ENCODE assay signal across 31 cellular contexts in the genomic region with DNA sequence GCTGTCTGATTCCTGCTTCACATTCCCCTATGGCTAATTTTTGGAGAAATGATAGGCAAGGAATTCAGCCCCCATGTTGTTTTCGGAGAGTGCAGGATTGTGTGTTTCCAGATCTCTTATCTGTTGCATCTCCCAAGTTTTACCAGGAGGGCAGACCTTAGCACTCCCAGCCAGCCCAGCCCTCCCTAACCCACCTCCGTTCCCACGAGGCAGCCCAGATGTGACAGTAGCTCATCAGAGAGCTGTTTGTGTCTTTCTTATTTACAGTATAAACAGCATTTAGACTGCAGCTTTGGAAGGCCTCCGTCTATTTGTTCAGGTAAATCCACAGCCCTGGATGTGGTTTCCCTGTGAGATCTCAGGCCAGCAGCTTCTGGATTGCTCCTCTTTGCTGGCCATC.
"Had no signal": no experiment of that assay in that cellular context is flagged by ENCODE, and none has a peak within 500 bp of the region (broad histone marks: within the 10 kb centered on the region; RNA-seq: fewer than 3 reads in every experiment).

No MANE protein-coding gene starts in this region.

- H3K4me1 ChIP-seq: Peyer's patch had no signal

- DNase-seq: activated CD4-positive, alpha-beta memory T cell treated with anti-CD3 and anti-CD28 coated beads, Interleukin-2, amount 10 ng/mL, durations not matched to agents 7 days and 5 days; activated CD4-positive, alpha-beta T cell treated with anti-CD3 and anti-CD28 coated beads for 1 hour; activated CD4-positive, alpha-beta T cell treated with anti-CD3 and anti-CD28 coated beads for 48 hours; activated CD4-positive, CD25-positive, alpha-beta regulatory T cell; activated CD8-positive, alpha-beta memory T cell treated with anti-CD3 and anti-CD28 coated beads for 24 hours; activated CD8-positive, alpha-beta memory T cell treated with anti-CD3 and anti-CD28 coated beads, Interleukin-2, amount 10 ng/mL, durations not matched to agents 7 days and 5 days; activated CD8-positive, alpha-beta memory T cell treated with anti-CD3 and anti-CD28 coated beads, Interleukin-2, amount 50 U/mL, for 48 hours; activated effector memory CD4-positive, alpha-beta T cell treated with Interleukin-2 at 50 U/mL for 16 hours; activated naive CD4-positive, alpha-beta T cell; activated naive CD4-positive, alpha-beta T cell treated with anti-CD3 and anti-CD28 coated beads, Interleukin-2, amount 50 U/mL, for 16 hours; activated naive CD8-positive, alpha-beta T cell treated with anti-CD3 and anti-CD28 coated beads for 36 hours; activated T-cell treated with anti-CD3 and anti-CD28 coated beads, Interleukin-2, amount 50 U/mL, for 48 hours; amniotic stem cell; aorta; brain microvascular endothelial cell; central memory CD4-positive, alpha-beta T cell; NCI-H1105; NCI-H1417 treated with DMSO at 0.1 percent for 48 hours; NCI-H187 treated with DMSO at 0.1 percent for 48 hours; NCI-H2081; NCI-H510A treated with DMSO at 0.1 percent for 48 hours; NCI-H748 treated with DMSO at 0.1 percent for 48 hours; NK-92 treated with Interleukin-12 subunit alpha and Interleukin-12 subunit beta, amount 100 ng/mL, for 24 hours; PC-3; Peyer's patch; RPMI8226; SHP77 treated with DMSO at 0.1 percent for 48 hours; SK-N-SH; T-helper 17 cell had no signal

- H3K36me3 Mint-ChIP-seq: activated CD8-positive, alpha-beta memory T cell treated with anti-CD3 and anti-CD28 coated beads, Interleukin-2, amount 10 ng/mL, durations not matched to agents 7 days and 5 days; activated naive CD8-positive, alpha-beta T cell treated with anti-CD3 and anti-CD28 coated beads for 36 hours had no signal

- H3K36me3 ChIP-seq: brain microvascular endothelial cell, Peyer's patch, SJSA1 had no signal

- H3K9me3 Mint-ChIP-seq: activated CD4-positive, alpha-beta memory T cell treated with anti-CD3 and anti-CD28 coated beads, Interleukin-2, amount 10 ng/mL, durations not matched to agents 7 days and 5 days; activated naive CD8-positive, alpha-beta T cell treated with anti-CD3 and anti-CD28 coated beads for 36 hours had no signal

- H3K4me1 Mint-ChIP-seq: T-helper 17 cell had no signal

- H3K27me3 ChIP-seq: brain microvascular endothelial cell, Peyer's patch, SJSA1 had no signal

- H3K27ac ChIP-seq: brain microvascular endothelial cell, Peyer's patch, SJSA1, VCaP had no signal

- H3K4me3 ChIP-seq: Peyer's patch, SJSA1 had no signal

- H3K9me3 ChIP-seq: Peyer's patch, SJSA1, SK-N-SH had no signal

- ATAC-seq: activated CD8-positive, alpha-beta memory T cell treated with anti-CD3 and anti-CD28 coated beads, Interleukin-2, amount 10 ng/mL, durations not matched to agents 7 days and 5 days; PC-3; T-helper 17 cell had no signal

- H3K4me3 Mint-ChIP-seq: activated CD4-positive, alpha-beta memory T cell treated with anti-CD3 and anti-CD28 coated beads, Interleukin-2, amount 10 ng/mL, durations not matched to agents 7 days and 5 days; activated CD8-positive, alpha-beta memory T cell treated with anti-CD3 and anti-CD28 coated beads, Interleukin-2, amount 10 ng/mL, durations not matched to agents 7 days and 5 days; activated naive CD8-positive, alpha-beta T cell treated with anti-CD3 and anti-CD28 coated beads for 36 hours; T-helper 17 cell had no signal

- H3K27ac Mint-ChIP-seq: activated CD4-positive, alpha-beta memory T cell treated with anti-CD3 and anti-CD28 coated beads, Interleukin-2, amount 10 ng/mL, durations not matched to agents 7 days and 5 days; activated CD8-positive, alpha-beta memory T cell treated with anti-CD3 and anti-CD28 coated beads, Interleukin-2, amount 10 ng/mL, durations not matched to agents 7 days and 5 days; activated naive CD8-positive, alpha-beta T cell treated with anti-CD3 and anti-CD28 coated beads for 36 hours; T-helper 17 cell had no signal
